1 cellular context compared by ENCODE assay signal in genomic region chr2:116819355-116819754, GRCh38.
TF ChIP-seq lines count a peak whose summit lies in the region.

No MANE protein-coding gene starts in this region.

TF ChIP-seq in GM23338, 12 proteins besides CTCF, POLR2A, EP300 and RAD21 (continued from another document):
- no peak for TF ChIP-seq ZNF462 (CRISPR knock-in tag; IDR thresholded peaks at IDR 0.05)
TF ChIP-seq in GM23338: peak in this region for 0.
